21 cellular contexts compared by ENCODE assay signal in genomic region chr3:95351158-95351557, GRCh38.
DNase-seq lines count a peak whose midpoint lies in the region; ATAC-seq and TF ChIP-seq lines count a peak whose summit lies in the region.
"Had no signal": no experiment of that assay in that cellular context is flagged by ENCODE, and none has a peak within 500 bp of the region (broad histone marks: within the 10 kb centered on the region; RNA-seq: fewer than 3 reads in every experiment).

No MANE protein-coding gene starts in this region.

- no peak overlapping the region for H3K4me3 ChIP-seq in fibroblast of the aortic adventitia (ENCODE audit: low read depth, low read length)
- H3K4me3 ChIP-seq: GM23248 had no signal

- ATAC-seq in GM18867 (IDR thresholded peaks at IDR 0.05; ENCODE audit: unreplicated experiment) (peak; percentile 44), GM19463 (IDR thresholded peaks at IDR 0.05; ENCODE audit: unreplicated experiment) (peak; percentile 53), HG03025 (IDR thresholded peaks at IDR 0.05; ENCODE audit: low FRiP score, unreplicated experiment) (peak; percentile 63)
- ATAC-seq: HepG2, Panc1, T-cell had no signal

- peak; percentile 2 for DNase-seq in fibroblast of the aortic adventitia (ENCODE audit: low read depth)
- DNase-seq in NCI-H187 treated with DMSO at 0.1 percent for 48 hours (lab: John Stamatoyannopoulos, UW), result no peak
- no peak for DNase-seq in RKO (ENCODE audit: low spot score)
- no peak for DNase-seq in HT-29 (ENCODE audit: low spot score)
- DNase-seq: EL, GM23248, KG1, NCI-H1092, NCI-H146, NCI-H2081 treated with DMSO at 0.1 percent for 48 hours, NCI-H510A, NCI-H774, SHP77, SK-N-SH, T-cell, T-helper 9 cell had no signal

- no peak for TF ChIP-seq CTCF in fibroblast of the aortic adventitia (IDR thresholded peaks at IDR 0.05; ENCODE audit: insufficient read depth, low read length)
